20 cellular contexts compared by ENCODE assay signal in genomic region chr17:7629939-7630571, GRCh38. TPM values are rescaled to one million over a fixed set of nuclear protein-coding genes. Genes with fewer than 3 reads are reported as not detected.
"Had no signal": no experiment of that assay in that cellular context is flagged by ENCODE, and none has a peak within 500 bp of the region (broad histone marks: within the 10 kb centered on the region; RNA-seq: fewer than 3 reads in every experiment).

Gene SHBG, plus strand, starts transcription at chr17:7630135. Its CDS starts 38 bp downstream, at chr17:7630173.

- H3K27me3 Mint-ChIP-seq: activated CD4-positive, alpha-beta memory T cell treated with anti-CD3 and anti-CD28 coated beads, Interleukin-2, amount 10 ng/mL, durations not matched to agents 7 days and 5 days; natural killer cell treated with Interleukin-12 subunit alpha and Interleukin-12 subunit beta and Interleukin-15 and Interleukin-18, amount 100 ng/mL, for 72 hours had no signal

- DNase-seq: activated CD4-positive, alpha-beta memory T cell treated with anti-CD3 and anti-CD28 coated beads, Interleukin-2, amount 10 ng/mL, durations not matched to agents 7 days and 5 days; activated effector memory CD4-positive, alpha-beta T cell treated with Interleukin-2 at 50 U/mL for 16 hours; activated naive CD4-positive, alpha-beta T cell treated with anti-CD3 and anti-CD28 coated beads, Interleukin-2, amount 50 U/mL, for 16 hours; activated T-cell treated with anti-CD3 and anti-CD28 coated beads, Interleukin-2, amount 50 U/mL, for 4 hours; adrenal gland; heart right ventricle; left cardiac atrium; mammary epithelial cell; stimulated activated CD4-positive, alpha-beta T cell treated with anti-CD3 and anti-CD28 coated beads, Interleukin-12 subunit alpha, Interleukin-12 subunit beta, amount 100 ng/mL, for 4 hours; stimulated activated CD4-positive, alpha-beta T cell treated with anti-CD3 and anti-CD28 coated beads, Interleukin-2, amount 100 ng/mL, for 48 hours; stimulated activated naive CD4-positive, alpha-beta T cell; substantia nigra; SW 1271; T-helper 9 cell had no signal

- FAIRE-seq: endometrium had no signal

- H3K9me3 ChIP-seq: adrenal gland, gastroesophageal sphincter, heart right ventricle, tibial nerve, vagina had no signal

- H3K36me3 Mint-ChIP-seq: natural killer cell treated with Interleukin-12 subunit alpha and Interleukin-12 subunit beta and Interleukin-15 and Interleukin-18, amount 100 ng/mL, for 72 hours had no signal

- ATAC-seq: activated T-cell treated with anti-CD3 and anti-CD28 coated beads, Interleukin-2, amount 50 U/mL, for 4 hours; gastroesophageal sphincter; heart right ventricle; left cardiac atrium; natural killer cell treated with Interleukin-12 subunit alpha and Interleukin-12 subunit beta and Interleukin-15 and Interleukin-18, amount 100 ng/mL, for 72 hours had no signal

- H3K27me3 ChIP-seq: adrenal gland, gastroesophageal sphincter, heart right ventricle, tibial nerve, vagina had no signal

- H3K4me3 ChIP-seq: adrenal gland, gastroesophageal sphincter, heart right ventricle, tibial nerve, vagina had no signal

- H3K9me3 Mint-ChIP-seq: activated CD4-positive, alpha-beta memory T cell treated with anti-CD3 and anti-CD28 coated beads, Interleukin-2, amount 10 ng/mL, durations not matched to agents 7 days and 5 days; activated T-cell treated with anti-CD3 and anti-CD28 coated beads, Interleukin-2, amount 50 U/mL, for 4 hours; natural killer cell treated with Interleukin-12 subunit alpha and Interleukin-12 subunit beta and Interleukin-15 and Interleukin-18, amount 100 ng/mL, for 72 hours had no signal

- H3K27ac ChIP-seq: adrenal gland, gastroesophageal sphincter, heart right ventricle, tibial nerve, vagina had no signal

- H3K4me3 Mint-ChIP-seq: activated CD4-positive, alpha-beta memory T cell treated with anti-CD3 and anti-CD28 coated beads, Interleukin-2, amount 10 ng/mL, durations not matched to agents 7 days and 5 days had no signal

- H3K36me3 ChIP-seq: adrenal gland, vagina had no signal

- H3K27ac Mint-ChIP-seq: activated CD4-positive, alpha-beta memory T cell treated with anti-CD3 and anti-CD28 coated beads, Interleukin-2, amount 10 ng/mL, durations not matched to agents 7 days and 5 days; natural killer cell treated with Interleukin-12 subunit alpha and Interleukin-12 subunit beta and Interleukin-15 and Interleukin-18, amount 100 ng/mL, for 72 hours had no signal

RNA-seq across cellular contexts. Expression of gene SHBG, which starts in this region (rescaled TPM):
- total RNA-seq: activated CD4-positive, alpha-beta memory T cell treated with anti-CD3 and anti-CD28 coated beads, Interleukin-2, amount 10 ng/mL, durations not matched to agents 7 days and 5 days; activated T-cell treated with anti-CD3 and anti-CD28 coated beads, Interleukin-2, amount 50 U/mL, for 4 hours; mononuclear cell; natural killer cell treated with Interleukin-12 subunit alpha and Interleukin-12 subunit beta and Interleukin-15 and Interleukin-18, amount 100 ng/mL, for 72 hours; vagina had no signal
